ENCODE assay signal across 13 cellular contexts in the genomic region with DNA sequence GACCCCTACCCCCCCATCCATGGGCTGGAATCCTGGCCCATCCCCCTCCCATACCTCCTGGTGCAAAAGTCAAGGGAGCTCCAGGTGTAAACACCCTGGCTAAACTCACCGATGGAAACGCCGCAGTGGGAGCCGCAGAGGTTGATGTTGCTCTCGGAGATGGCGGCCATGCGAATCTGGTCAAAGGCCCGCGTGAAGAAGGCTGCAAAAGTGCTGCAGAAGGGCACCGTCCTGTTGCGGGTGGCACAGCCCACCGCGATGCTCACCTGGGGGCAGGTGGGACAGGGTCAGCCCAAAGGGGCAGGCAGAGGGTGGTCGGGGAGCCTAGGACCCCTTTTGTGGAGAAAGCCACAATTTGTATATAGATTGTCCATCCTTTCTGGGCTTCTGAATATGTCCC.
"Had no signal": no experiment of that assay in that cellular context is flagged by ENCODE, and none has a peak within 500 bp of the region (broad histone marks: within the 10 kb centered on the region; RNA-seq: fewer than 3 reads in every experiment).

No MANE protein-coding gene starts in this region.

- H3K36me3 ChIP-seq: ovary had no signal

- DNase-seq: activated CD4-positive, alpha-beta T cell treated with anti-CD3 and anti-CD28 coated beads for 48 hours; activated CD8-positive, alpha-beta T cell treated with anti-CD3 and anti-CD28 coated beads for 36 hours; activated naive CD4-positive, alpha-beta T cell; dorsolateral prefrontal cortex; nephron progenitor cell; ovary; stimulated activated CD4-positive, alpha-beta T cell treated with anti-CD3 and anti-CD28 coated beads, Interleukin-4, amount 100 ng/mL, for 1 hour; stimulated activated naive B cell treated with anti-CD40 and anti-IgM and Interleukin-4, amounts not matched to agents 10 μg/mL and 1 μg/mL and 100 μg/mL, for 72 hours; T-helper 2 cell had no signal

- H3K4me1 ChIP-seq: gastroesophageal sphincter, tibial artery had no signal

- ATAC-seq: activated CD8-positive, alpha-beta T cell treated with anti-CD3 and anti-CD28 coated beads for 36 hours; gastroesophageal sphincter; left lung had no signal

- H3K4me3 ChIP-seq: adrenal gland, dorsolateral prefrontal cortex, gastroesophageal sphincter, left lung, ovary, tibial artery had no signal

- H3K27me3 ChIP-seq: adrenal gland, dorsolateral prefrontal cortex, gastroesophageal sphincter, left lung, ovary, tibial artery had no signal

- H3K27ac ChIP-seq: adrenal gland, left lung, ovary, tibial artery had no signal

- H3K9me3 ChIP-seq: adrenal gland, gastroesophageal sphincter, left lung, ovary, tibial artery had no signal
